ENCODE assay signal across 1 cellular context in the genomic region with DNA sequence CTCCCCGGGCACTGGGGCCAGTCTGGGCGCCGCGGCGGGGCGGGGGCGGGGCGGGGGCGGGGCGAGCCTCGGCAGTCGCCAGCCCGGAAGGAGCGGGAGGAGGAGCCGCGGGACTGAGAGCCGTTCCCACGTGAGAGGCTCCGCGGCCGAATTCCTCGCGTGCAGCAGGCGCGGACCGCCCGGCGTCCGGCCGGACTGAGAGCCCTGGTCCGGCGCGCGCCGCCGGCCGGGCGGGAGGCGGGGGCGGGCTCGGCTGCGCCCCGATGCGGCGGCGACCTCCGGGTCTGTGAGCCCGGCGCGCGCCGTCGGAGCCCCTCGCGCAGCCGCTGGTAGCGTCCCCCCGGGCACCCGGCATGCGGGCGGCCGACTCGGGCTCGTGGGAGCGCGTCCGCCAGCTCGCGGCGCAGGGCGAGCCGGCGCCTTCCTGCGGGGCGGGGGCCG.
TF ChIP-seq lines count a peak whose summit lies in the region.

No MANE protein-coding gene starts in this region.

TF ChIP-seq in K562, 482 proteins besides CTCF, POLR2A, EP300 and RAD21 (continued from another document and continues in another):
- TF ChIP-seq, protein P1, sequence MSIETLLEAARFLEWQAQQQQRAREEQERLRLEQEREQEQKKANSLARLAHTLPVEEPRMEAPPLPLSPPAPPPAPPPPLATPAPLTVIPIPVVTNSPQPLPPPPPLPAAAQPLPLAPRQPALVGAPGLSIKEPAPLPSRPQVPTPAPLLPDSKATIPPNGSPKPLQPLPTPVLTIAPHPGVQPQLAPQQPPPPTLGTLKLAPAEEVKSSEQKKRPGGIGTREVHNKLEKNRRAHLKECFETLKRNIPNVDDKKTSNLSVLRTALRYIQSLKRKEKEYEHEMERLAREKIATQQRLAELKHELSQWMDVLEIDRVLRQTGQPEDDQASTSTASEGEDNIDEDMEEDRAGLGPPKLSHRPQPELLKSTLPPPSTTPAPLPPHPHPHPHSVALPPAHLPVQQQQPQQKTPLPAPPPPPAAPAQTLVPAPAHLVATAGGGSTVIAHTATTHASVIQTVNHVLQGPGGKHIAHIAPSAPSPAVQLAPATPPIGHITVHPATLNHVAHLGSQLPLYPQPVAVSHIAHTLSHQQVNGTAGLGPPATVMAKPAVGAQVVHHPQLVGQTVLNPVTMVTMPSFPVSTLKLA (conservative IDR thresholded peaks at IDR 0.05), result no peak
- TF ChIP-seq POLR2G (IDR thresholded peaks at IDR 0.05; ENCODE audit: low read depth, low read length) (peak; percentile 77), NFYB (IDR thresholded peaks at IDR 0.05; ENCODE audit: extremely low read depth, insufficient read length) (no peak), RBFOX2 (IDR thresholded peaks at IDR 0.05; ENCODE audit: low read depth, low read length) (peak; percentile 47), SMARCE1 (IDR thresholded peaks at IDR 0.05) (no peak), ZNF124 (CRISPR knock-in tag; IDR thresholded peaks at IDR 0.05) (no peak), CBX5 (IDR thresholded peaks at IDR 0.05; ENCODE audit: borderline replicate concordance, low read depth) (no peak), ARHGAP35 (IDR thresholded peaks at IDR 0.05; ENCODE audit: partially characterized antibody) (no peak), CXXC5 (CRISPR knock-in tag; IDR thresholded peaks at IDR 0.05) (peak; percentile 77), MXD1 (CRISPR knock-in tag; IDR thresholded peaks at IDR 0.05; ENCODE audit: borderline replicate concordance, poor library complexity, severe bottlenecking) (no peak), ELF1 (tag; IDR thresholded peaks at IDR 0.05) (peak; percentile 72), VEZF1 (CRISPR knock-in tag; IDR thresholded peaks at IDR 0.05) (0 out of 2 replicates have a peak, but pooled peaks have one; percentile 57), SMARCC2 (IDR thresholded peaks at IDR 0.05; ENCODE audit: low read depth) (no peak), CREBBP (IDR thresholded peaks at IDR 0.05; ENCODE audit: low read depth, low read length) (no peak), CHD2 (IDR thresholded peaks at IDR 0.05; ENCODE audit: low read depth, low read length) (no peak), MAZ (CRISPR knock-in tag; conservative IDR thresholded peaks at IDR 0.05 in 1 of 2, IDR thresholded peaks at IDR 0.05 in 1 of 2) (no peak), SREBF2 (CRISPR knock-in tag; IDR thresholded peaks at IDR 0.05) (no peak), FOXJ2 (tag; IDR thresholded peaks at IDR 0.05) (no peak), ZNF398 (CRISPR knock-in tag; IDR thresholded peaks at IDR 0.05) (no peak), MGA (IDR thresholded peaks at IDR 0.05) (no peak), ETS2 (tag; IDR thresholded peaks at IDR 0.05; ENCODE audit: borderline replicate concordance, poor library complexity, severe bottlenecking) (no peak), RCOR1 (IDR thresholded peaks at IDR 0.05; ENCODE audit: borderline replicate concordance in 1 of 2, low read depth in 2 of 2, low read length in 2 of 2) (no peak), MEF2A (IDR thresholded peaks at IDR 0.05; ENCODE audit: control insufficient read depth, low read depth, low read length) (no peak), TRIM24 (IDR thresholded peaks at IDR 0.05) (no peak), MXI1 (IDR thresholded peaks at IDR 0.05; ENCODE audit: low read depth, low read length) (peak; percentile 37; the same call in 1 of the 2 replicates), NONO (IDR thresholded peaks at IDR 0.05; ENCODE audit: low read depth in 2 of 2, low read length in 1 of 2) (peak; percentile 12 to 54; a peak in 1 of 4 replicates), GABPA (tag; conservative IDR thresholded peaks at IDR 0.05; ENCODE audit: low read depth) (0 out of 2 replicates have a peak, but pooled peaks have one; percentile 23), SMAD4 (CRISPR knock-in tag; conservative IDR thresholded peaks at IDR 0.05) (peak; percentile 57; the same call in 1 of the 2 replicates), MYC (IDR thresholded peaks at IDR 0.05; ENCODE audit: low read depth, low read length) (peak; percentile 70), MYC (CRISPR knock-in tag; IDR thresholded peaks at IDR 0.05; ENCODE audit: borderline replicate concordance, low read depth) (no peak), PHF8 (IDR thresholded peaks at IDR 0.05; ENCODE audit: borderline replicate concordance, low read length) (peak; percentile 28; the same call in 1 of the 2 replicates), SAFB (IDR thresholded peaks at IDR 0.05; ENCODE audit: borderline replicate concordance, low read depth, low read length) (peak; percentile 68; the same call in 1 of the 2 replicates), U2AF1 (optimal IDR thresholded peaks at IDR 0.05; ENCODE audit: low read depth, low read length) (no peak), BHLHE40 (IDR thresholded peaks at IDR 0.05; ENCODE audit: low read length) (peak; percentile 78), FOXP1 (CRISPR knock-in tag; IDR thresholded peaks at IDR 0.05) (no peak), NEUROD1 (IDR thresholded peaks at IDR 0.05; ENCODE audit: borderline replicate concordance, low read depth, low read length, partially characterized antibody) (no peak)
- TF ChIP-seq, protein P2, sequence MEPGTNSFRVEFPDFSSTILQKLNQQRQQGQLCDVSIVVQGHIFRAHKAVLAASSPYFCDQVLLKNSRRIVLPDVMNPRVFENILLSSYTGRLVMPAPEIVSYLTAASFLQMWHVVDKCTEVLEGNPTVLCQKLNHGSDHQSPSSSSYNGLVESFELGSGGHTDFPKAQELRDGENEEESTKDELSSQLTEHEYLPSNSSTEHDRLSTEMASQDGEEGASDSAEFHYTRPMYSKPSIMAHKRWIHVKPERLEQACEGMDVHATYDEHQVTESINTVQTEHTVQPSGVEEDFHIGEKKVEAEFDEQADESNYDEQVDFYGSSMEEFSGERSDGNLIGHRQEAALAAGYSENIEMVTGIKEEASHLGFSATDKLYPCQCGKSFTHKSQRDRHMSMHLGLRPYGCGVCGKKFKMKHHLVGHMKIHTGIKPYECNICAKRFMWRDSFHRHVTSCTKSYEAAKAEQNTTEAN (CRISPR knock-in tag; IDR thresholded peaks at IDR 0.05), result no peak
- TF ChIP-seq, protein P3, sequence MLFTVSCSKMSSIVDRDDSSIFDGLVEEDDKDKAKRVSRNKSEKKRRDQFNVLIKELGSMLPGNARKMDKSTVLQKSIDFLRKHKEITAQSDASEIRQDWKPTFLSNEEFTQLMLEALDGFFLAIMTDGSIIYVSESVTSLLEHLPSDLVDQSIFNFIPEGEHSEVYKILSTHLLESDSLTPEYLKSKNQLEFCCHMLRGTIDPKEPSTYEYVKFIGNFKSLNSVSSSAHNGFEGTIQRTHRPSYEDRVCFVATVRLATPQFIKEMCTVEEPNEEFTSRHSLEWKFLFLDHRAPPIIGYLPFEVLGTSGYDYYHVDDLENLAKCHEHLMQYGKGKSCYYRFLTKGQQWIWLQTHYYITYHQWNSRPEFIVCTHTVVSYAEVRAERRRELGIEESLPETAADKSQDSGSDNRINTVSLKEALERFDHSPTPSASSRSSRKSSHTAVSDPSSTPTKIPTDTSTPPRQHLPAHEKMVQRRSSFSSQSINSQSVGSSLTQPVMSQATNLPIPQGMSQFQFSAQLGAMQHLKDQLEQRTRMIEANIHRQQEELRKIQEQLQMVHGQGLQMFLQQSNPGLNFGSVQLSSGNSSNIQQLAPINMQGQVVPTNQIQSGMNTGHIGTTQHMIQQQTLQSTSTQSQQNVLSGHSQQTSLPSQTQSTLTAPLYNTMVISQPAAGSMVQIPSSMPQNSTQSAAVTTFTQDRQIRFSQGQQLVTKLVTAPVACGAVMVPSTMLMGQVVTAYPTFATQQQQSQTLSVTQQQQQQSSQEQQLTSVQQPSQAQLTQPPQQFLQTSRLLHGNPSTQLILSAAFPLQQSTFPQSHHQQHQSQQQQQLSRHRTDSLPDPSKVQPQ (CRISPR knock-in tag; IDR thresholded peaks at IDR 0.05; ENCODE audit: borderline replicate concordance), result no peak
